ENCODE assay signal across 18 cellular contexts in genomic region chr1:159899634-159900033, GRCh38. TPM values are rescaled to one million over a fixed set of nuclear protein-coding genes. Genes with fewer than 3 reads are reported as not detected.
DNase-seq lines count a peak whose midpoint lies in the region; TF ChIP-seq lines count a peak whose summit lies in the region.
"Not testable (repeated sequence)": the region's sequence is repeated elsewhere in the genome, so short reads cannot be mapped to it uniquely, and the experiment has no call there.
"Had no signal": no experiment of that assay in that cellular context is flagged by ENCODE, and none has a peak within 500 bp of the region (broad histone marks: within the 10 kb centered on the region; RNA-seq: fewer than 3 reads in every experiment).

No MANE protein-coding gene starts in this region.

- TF ChIP-seq POLR2A in esophagus squamous epithelium (IDR thresholded peaks at IDR 0.05); prostate gland (IDR thresholded peaks at IDR 0.05): not testable (repeated sequence)

- H3K27ac ChIP-seq in esophagus squamous epithelium (peak overlapping the region; percentile 77 to 89 (median 82)), mesodermal cell (ENCODE audit: low read depth, low read length, severe bottlenecking) (peak overlapping the region; percentile 79), prostate gland (peak overlapping the region; percentile 67 to 81), urinary bladder (ENCODE audit: low read depth) (peak overlapping the region; percentile 27)

- 88 to 91% methylated on average over 12 to 14 of the region's 15 CpGs for whole genome bisulfite sequencing in esophagus squamous epithelium, 2 donors
- 90 to 91% methylated on average over 11 to 13 of the region's 15 CpGs for WGBS in mesodermal cell (ENCODE audit: insufficient coverage in 2 of 2), 2 experiments
- 93% methylated on average over 14 of the region's 15 CpGs for WGBS in prostate gland
- 89% methylated on average over 14 of the region's 15 CpGs for WGBS in urinary bladder

- DNase-seq in HFFc6; esophagus squamous epithelium (lab: John Stamatoyannopoulos, UW); prostate gland (ENCODE audit: low spot score): not testable (repeated sequence)

- not testable (repeated sequence) for H3K27me3 Mint-ChIP-seq in HFFc6 (ENCODE audit: insufficient read depth)
- H3K27me3 Mint-ChIP-seq in brain: peaks cover 19% of the 10 kb centered on the region

- intact Hi-C loops in esophagus squamous epithelium (cut with DNase I); prostate gland (cut with DNase I): not testable (repeated sequence)

- peaks cover 18 to 53% (median 24%) of the 10 kb centered on the region in 3 donors for H3K4me1 ChIP-seq in esophagus squamous epithelium
- H3K4me1 ChIP-seq in mesodermal cell (ENCODE audit: control insufficient read depth, insufficient read depth, low read length, poor library complexity, severe bottlenecking): peaks cover 28% of the 10 kb centered on the region
- not testable (repeated sequence) for H3K4me1 ChIP-seq in prostate gland (replicated peaks); urinary bladder (ENCODE audit: insufficient read depth)

- not testable (repeated sequence) for H3K36me3 ChIP-seq in esophagus squamous epithelium; mesodermal cell (ENCODE audit: control insufficient read depth, insufficient read depth, low read length); prostate gland; urinary bladder (ENCODE audit: insufficient read depth)

- not testable (repeated sequence) for H3K4me3 Mint-ChIP-seq in HFFc6
- peak overlapping the region; percentile 58 to 87 (median 80) for H3K4me3 Mint-ChIP-seq in brain

- H3K27ac Mint-ChIP-seq in HFFc6 (peak overlapping the region; percentile 77), brain (peak overlapping the region in 4 of 5 experiments; percentile 50 to 94 (median 82))

- H3K4me3 ChIP-seq in esophagus squamous epithelium (peak overlapping the region in 3 of 4 donors; percentile 18 to 52 (median 31)), prostate gland (peak overlapping the region in 1 of 2 donors; percentile 19)
- not testable (repeated sequence) for H3K4me3 ChIP-seq in mesodermal cell (ENCODE audit: extremely low read depth, insufficient read depth, low read length, poor library complexity, severe bottlenecking); urinary bladder (ENCODE audit: low read depth, low read length)

- H3K9me3 Mint-ChIP-seq in HFFc6: not testable (repeated sequence)
- H3K9me3 Mint-ChIP-seq in brain: peaks cover 8 to 17% (median 9%) of the 10 kb centered on the region in 5 experiments

- H3K4me1 Mint-ChIP-seq in HFFc6 (ENCODE audit: low read depth) (peaks cover 22% of the 10 kb centered on the region), brain (peaks cover 32% of the 10 kb centered on the region)

- H3K27me3 ChIP-seq in esophagus squamous epithelium; prostate gland (replicated peaks; ENCODE audit: insufficient read depth): not testable (repeated sequence)

- not testable (repeated sequence) for H3K36me3 Mint-ChIP-seq in HFFc6 (ENCODE audit: low read depth); brain

- TF ChIP-seq CTCF in HFFc6 (IDR thresholded peaks at IDR 0.05); brain (conservative IDR thresholded peaks at IDR 0.05); esophagus squamous epithelium (IDR thresholded peaks at IDR 0.05); prostate gland (IDR thresholded peaks at IDR 0.05): not testable (repeated sequence)

- not testable (repeated sequence) for H3K9me3 ChIP-seq in esophagus squamous epithelium, prostate gland
- H3K9me3 ChIP-seq in mesodermal cell (ENCODE audit: control insufficient read depth, low read length): peaks cover 12% of the 10 kb centered on the region

RNA-seq across cellular contexts. Expression of gene CFAP45, which starts 0.3 kb away (rescaled TPM):
- 1 to 10 TPM in 4 of 6 experiments, under 1 TPM in 2; 0.94 to 2.5 (median 1.2) TPM for total RNA-seq in HFFc6 (2021; fragmentation: NEBNext Ultra II Directional; extraction: Animal tissue kit (Norgen Biotek cat#: 25700))
- polyA plus RNA-seq in brain (ENCODE audit: insufficient read depth, low read depth, low replicate concordance) (0.98 TPM), urinary bladder (1.0 TPM)
- total RNA-seq in esophagus squamous epithelium (under 1 TPM in 2 of 4 donors, not detected in 2; 0.48 to 0.95 TPM), prostate gland (1 to 10 TPM in 1 of 2 donors, not detected in 1; 2.6 TPM), urinary bladder (0.48 TPM)
- polyA plus RNA-seq in mesodermal cell (2013, experiment 1 of 2): 1.4 TPM
- 1.8 TPM for polyA plus RNA-seq in mesodermal cell (2013, experiment 2 of 2)
- total RNA-seq: myocyte had no signal

RNA-seq across cellular contexts. Expression of gene TAGLN2, which starts 25.7 kb away (rescaled TPM):
- 100 to 1,000 TPM; 560 to 914 (median 815) TPM for total RNA-seq in HFFc6 (2021; fragmentation: NEBNext Ultra II Directional; extraction: Animal tissue kit (Norgen Biotek cat#: 25700))
- polyA plus RNA-seq in brain (ENCODE audit: insufficient read depth, low read depth, low replicate concordance) (825 TPM), urinary bladder (318 TPM)
- total RNA-seq in esophagus squamous epithelium (100 to 1,000 TPM; 308 to 468 (median 357) TPM), prostate gland (100 to 1,000 TPM in 1 of 2 donors, 10 to 100 TPM in 1; 97.1 to 386 TPM), urinary bladder (106 TPM)
- polyA plus RNA-seq in mesodermal cell (2013, experiment 1 of 2): 496 TPM
- polyA plus RNA-seq in mesodermal cell (2013, experiment 2 of 2): 406 TPM

RNA-seq across cellular contexts. Expression of gene VSIG8, which starts 37.2 kb away (rescaled TPM):
- not detected for total RNA-seq in HFFc6 (2021; fragmentation: NEBNext Ultra II Directional; extraction: Animal tissue kit (Norgen Biotek cat#: 25700))
- polyA plus RNA-seq in brain (ENCODE audit: insufficient read depth, low read depth, low replicate concordance): not detected
- total RNA-seq in esophagus squamous epithelium: 1 to 10 TPM in 3 of 4 donors, under 1 TPM in 1; 0.38 to 7.8 (median 1.8) TPM
- polyA plus RNA-seq in mesodermal cell (2013, experiment 1 of 2): not detected
- polyA plus RNA-seq in mesodermal cell (2013, experiment 2 of 2): not detected
- not detected for total RNA-seq in prostate gland
- not detected for total RNA-seq in urinary bladder
- polyA plus RNA-seq in urinary bladder: 0.05 TPM
- total RNA-seq: activated CD8-positive, alpha-beta memory T cell treated with anti-CD3 and anti-CD28 coated beads, Interleukin-2, amount 10 ng/mL, durations not matched to agents 7 days and 5 days; activated naive CD8-positive, alpha-beta T cell treated with anti-CD3 and anti-CD28 coated beads, Interleukin-2, amount 10 ng/mL, durations not matched to agents 7 days and 5 days; activated T-helper 2 cell treated with anti-CD3 and anti-CD28 coated beads, Interferon-gamma antibody, Interleukin-2, Interleukin-4, amounts not matched to agents 10 μg/mL and 5 μg/mL and 100 μg/mL, durations not matched to agents 14 hours and 24 hours and 36 hours; bronchial epithelial cell; dermis microvascular lymphatic vessel endothelial cell; left lung; myocyte; OCI-LY7; psoas muscle had no signal
- polyA plus RNA-seq: psoas muscle had no signal

RNA-seq across cellular contexts. Expression of gene IGSF9, which starts 45.8 kb away (rescaled TPM):
- total RNA-seq in HFFc6 (2021; fragmentation: NEBNext Ultra II Directional; extraction: Animal tissue kit (Norgen Biotek cat#: 25700)): not detected
- polyA plus RNA-seq in brain (ENCODE audit: insufficient read depth, low read depth, low replicate concordance) (43.9 TPM), urinary bladder (1.6 TPM)
- total RNA-seq in esophagus squamous epithelium (10 to 100 TPM in 1 of 4 donors, 1 to 10 TPM in 3; 4.2 to 12.0 (median 8.8) TPM), prostate gland (10 to 100 TPM in 1 of 2 donors, 1 to 10 TPM in 1; 7.6 to 17.3 TPM), urinary bladder (1.7 TPM)
- 7.6 TPM for polyA plus RNA-seq in mesodermal cell (2013, experiment 1 of 2)
- 5.3 TPM for polyA plus RNA-seq in mesodermal cell (2013, experiment 2 of 2)
- total RNA-seq: activated CD8-positive, alpha-beta memory T cell treated with anti-CD3 and anti-CD28 coated beads, Interleukin-2, amount 10 ng/mL, durations not matched to agents 7 days and 5 days; activated naive CD8-positive, alpha-beta T cell treated with anti-CD3 and anti-CD28 coated beads, Interleukin-2, amount 10 ng/mL, durations not matched to agents 7 days and 5 days; activated T-helper 2 cell treated with anti-CD3 and anti-CD28 coated beads, Interferon-gamma antibody, Interleukin-2, Interleukin-4, amounts not matched to agents 10 μg/mL and 5 μg/mL and 100 μg/mL, durations not matched to agents 14 hours and 24 hours and 36 hours; dermis microvascular lymphatic vessel endothelial cell; OCI-LY7; psoas muscle had no signal

RNA-seq across cellular contexts. Expression of gene SLAMF9, which starts 54.4 kb away (rescaled TPM):
- under 1 TPM in 3 of 6 experiments, not detected in 3; 0.41 to 0.51 (median 0.46) TPM for total RNA-seq in HFFc6 (2021; fragmentation: NEBNext Ultra II Directional; extraction: Animal tissue kit (Norgen Biotek cat#: 25700))
- polyA plus RNA-seq in brain (ENCODE audit: insufficient read depth, low read depth, low replicate concordance) (not detected), urinary bladder (not detected)
- total RNA-seq in esophagus squamous epithelium (under 1 TPM in 2 of 4 donors, not detected in 2; 0.92 to 0.99 TPM), prostate gland (not detected), urinary bladder (not detected)
- 0.37 TPM for polyA plus RNA-seq in mesodermal cell (2013, experiment 1 of 2)
- polyA plus RNA-seq in mesodermal cell (2013, experiment 2 of 2): 0.25 TPM
- total RNA-seq: activated CD8-positive, alpha-beta memory T cell treated with anti-CD3 and anti-CD28 coated beads, Interleukin-2, amount 10 ng/mL, durations not matched to agents 7 days and 5 days; activated naive CD8-positive, alpha-beta T cell treated with anti-CD3 and anti-CD28 coated beads, Interleukin-2, amount 10 ng/mL, durations not matched to agents 7 days and 5 days; activated T-helper 2 cell treated with anti-CD3 and anti-CD28 coated beads, Interferon-gamma antibody, Interleukin-2, Interleukin-4, amounts not matched to agents 10 μg/mL and 5 μg/mL and 100 μg/mL, durations not matched to agents 14 hours and 24 hours and 36 hours; dermis microvascular lymphatic vessel endothelial cell; glomerular endothelial cell; H4; left lung; myocyte; OCI-LY7; psoas muscle had no signal
- polyA plus RNA-seq: psoas muscle, small intestine had no signal

Comparison
In these comparisons a context has a peak if more than half of its experiments do, and no peak if none do; other contexts are left out.
1. H3K27ac ChIP-seq: peak in every context shown above with its lines; median percentile 82 in esophagus squamous epithelium; 79 in mesodermal cell; 74 in prostate gland; 27 in urinary bladder.